12 cellular contexts compared by ENCODE assay signal in genomic region chr1:18947570-18947969, GRCh38. TPM values are rescaled to one million over a fixed set of nuclear protein-coding genes. Genes with fewer than 3 reads are reported as not detected.
DNase-seq lines count a peak whose midpoint lies in the region; ATAC-seq and TF ChIP-seq lines count a peak whose summit lies in the region.
"Had no signal": no experiment of that assay in that cellular context is flagged by ENCODE, and none has a peak within 500 bp of the region (broad histone marks: within the 10 kb centered on the region; RNA-seq: fewer than 3 reads in every experiment).

No MANE protein-coding gene starts in this region.

- H3K9me2 ChIP-seq in SK-N-SH (no peaks in the 10 kb centered on the region), MM.1S (replicated peaks; ENCODE audit: insufficient read depth, low read length) (no peaks in the 10 kb centered on the region)

- CTCF ChIA-PET in SK-N-SH (lab: Yijun Ruan, JAX) = interaction anchor here (1.8 kb wide), 2 partner anchors 8 to 35 kb away, joined by 8 to 9 read pairs; partner anchors contain the start of gene IFFO2

- POLR2A ChIA-PET in SK-N-SH (lab: Yijun Ruan, JAX) = no interaction called here

- peak overlapping the region; percentile 87 for H3K27ac Mint-ChIP-seq in activated naive CD8-positive, alpha-beta T cell

- WGBS in SK-N-SH (ENCODE audit: low lambda C conversion rate) = 96% methylated on average over 5 of the region's 9 CpGs
- whole genome bisulfite sequencing in liver = 88% methylated on average over 9 of the region's 9 CpGs

- no peaks in the 10 kb centered on the region for H3K9me3 Mint-ChIP-seq in activated naive CD8-positive, alpha-beta T cell (ENCODE audit: low read depth)

- no peaks in the 10 kb centered on the region for H3K9me3 ChIP-seq in SK-N-SH
- no peaks in the 10 kb centered on the region for H3K9me3 ChIP-seq in liver (ENCODE audit: control insufficient read depth in 4 of 4, low read length in 3 of 4)
- no peaks in the 10 kb centered on the region for H3K9me3 ChIP-seq in stomach smooth muscle (ENCODE audit: control insufficient read depth in 2 of 2, low read length in 2 of 2)
- H3K9me3 ChIP-seq in Peyer's patch = no peaks in the 10 kb centered on the region
- H3K9me3 ChIP-seq in MM.1S (replicated peaks; ENCODE audit: insufficient read depth, low read length) = no peaks in the 10 kb centered on the region
- H3K9me3 ChIP-seq: MG63 had no signal

- TF ChIP-seq EP300 in SK-N-SH (IDR thresholded peaks at IDR 0.05; ENCODE audit: borderline replicate concordance in 1 of 2, low read depth in 1 of 2, low read length in 1 of 2) = no peak

- H3K4me2 ChIP-seq in SK-N-SH (0 out of 2 replicates have a peak overlapping the region, but pooled peaks have one; percentile 9), MM.1S (ENCODE audit: low read depth, low read length) (no peak overlapping the region)

- peaks cover 98% of the 10 kb centered on the region for H3K79me2 ChIP-seq in SK-N-SH (ENCODE audit: insufficient read depth)
- H3K79me2 ChIP-seq in MM.1S (ENCODE audit: low read length) = peaks cover 87% of the 10 kb centered on the region

- no peaks in the 10 kb centered on the region for H3K36me3 ChIP-seq in SK-N-SH (replicated peaks in 1 of 2; ENCODE audit: control insufficient read depth in 1 of 2, insufficient read depth in 2 of 2, low read length in 1 of 2)
- H3K36me3 ChIP-seq in liver (ENCODE audit: control insufficient read depth in 4 of 4, insufficient read depth in 3 of 4, low read depth in 1 of 4, low read length in 3 of 4) = no peaks in the 10 kb centered on the region
- no peaks in the 10 kb centered on the region for H3K36me3 ChIP-seq in stomach smooth muscle (ENCODE audit: control insufficient read depth in 2 of 2, insufficient read depth in 2 of 2, low read length in 2 of 2)
- no peaks in the 10 kb centered on the region for H3K36me3 ChIP-seq in Peyer's patch
- H3K36me3 ChIP-seq in MM.1S (replicated peaks; ENCODE audit: insufficient read depth, low read length) = no peaks in the 10 kb centered on the region
- H3K36me3 ChIP-seq: MG63 had no signal

- TF ChIP-seq CTCF in SK-N-SH (IDR thresholded peaks at IDR 0.05) (no peak), liver (IDR thresholded peaks at IDR 0.05; ENCODE audit: low read depth, low read length, missing input control) (no peak), Peyer's patch (IDR thresholded peaks at IDR 0.05) (no peak), MM.1S (IDR thresholded peaks at IDR 0.05; ENCODE audit: low read length) (no peak)

- ATAC-seq in SK-N-SH treated with all-trans-retinoic acid at 6 μM for 48 hours = no peak
- ATAC-seq in GM21825 (IDR thresholded peaks at IDR 0.05; ENCODE audit: unreplicated experiment) = no peak
- ATAC-seq: HCT116 had no signal

- H3K4me3 Mint-ChIP-seq in activated naive CD8-positive, alpha-beta T cell = peak overlapping the region; percentile 81

- no peak overlapping the region for H3K4me3 ChIP-seq in SK-N-SH (ENCODE audit: low read depth in 2 of 2, low read length in 1 of 2)
- H3K4me3 ChIP-seq in liver (ENCODE audit: low read depth in 1 of 3, low read length in 3 of 3) = no peak overlapping the region
- no peak overlapping the region for H3K4me3 ChIP-seq in stomach smooth muscle (ENCODE audit: low read length in 2 of 2)
- no peak overlapping the region for H3K4me3 ChIP-seq in Peyer's patch
- no peak overlapping the region for H3K4me3 ChIP-seq in MM.1S (ENCODE audit: low read length)
- H3K4me3 ChIP-seq: MG63 had no signal

- H3K27me3 ChIP-seq in SK-N-SH (ENCODE audit: insufficient read depth) = no peaks in the 10 kb centered on the region
- no peaks in the 10 kb centered on the region for H3K27me3 ChIP-seq in liver (ENCODE audit: control insufficient read depth in 4 of 4, insufficient read depth in 4 of 4, low read length in 3 of 4)
- H3K27me3 ChIP-seq in stomach smooth muscle (ENCODE audit: control insufficient read depth in 1 of 2, insufficient read depth in 2 of 2, low read length in 2 of 2) = no peaks in the 10 kb centered on the region
- H3K27me3 ChIP-seq in Peyer's patch = no peaks in the 10 kb centered on the region
- no peaks in the 10 kb centered on the region for H3K27me3 ChIP-seq in MM.1S (replicated peaks; ENCODE audit: insufficient read depth, low read length)
- H3K27me3 ChIP-seq: MG63 had no signal

- H4K20me1 ChIP-seq in SK-N-SH (ENCODE audit: insufficient read depth) = no peaks in the 10 kb centered on the region
- no peaks in the 10 kb centered on the region for H4K20me1 ChIP-seq in MM.1S (ENCODE audit: insufficient read depth, low read length)

- peaks cover 85% of the 10 kb centered on the region for H3K4me1 Mint-ChIP-seq in activated naive CD8-positive, alpha-beta T cell (ENCODE audit: low read depth)

- H3F3A ChIP-seq in SK-N-SH (replicated peaks; ENCODE audit: insufficient read depth) (peaks cover 4% of the 10 kb centered on the region), MM.1S (ENCODE audit: insufficient read depth, low read length) (peaks cover 18% of the 10 kb centered on the region; the same call in 1 of the 2 replicates)

- H2AFZ ChIP-seq in SK-N-SH (ENCODE audit: low read depth) (no peak overlapping the region), MM.1S (ENCODE audit: low read length) (no peak overlapping the region)
- H2AFZ ChIP-seq: parathyroid adenoma had no signal

- H3K27ac ChIP-seq in SK-N-SH (ENCODE audit: low read depth in 2 of 2, low read length in 1 of 2) (peak overlapping the region in 1 of 2 experiments; percentile 34; a peak in 1 of 4 replicates), liver (ENCODE audit: low read depth in 1 of 2, low read length in 2 of 2) (peak overlapping the region; percentile 75 to 95), stomach smooth muscle (ENCODE audit: low read length) (peak overlapping the region; percentile 98), Peyer's patch (peak overlapping the region in 1 of 4 donors; percentile 38), MM.1S (ENCODE audit: low read length) (no peak overlapping the region)

- no peak overlapping the region for H3K9ac ChIP-seq in SK-N-SH
- H3K9ac ChIP-seq in liver (ENCODE audit: low read depth in 1 of 2, low read length in 2 of 2) = no peak overlapping the region
- H3K9ac ChIP-seq in stomach smooth muscle (ENCODE audit: low read length in 2 of 2) = no peak overlapping the region
- no peak overlapping the region for H3K9ac ChIP-seq in MM.1S (ENCODE audit: low read length)
- H3K9ac ChIP-seq: parathyroid adenoma had no signal

- H3K36me3 Mint-ChIP-seq in activated naive CD8-positive, alpha-beta T cell = no peaks in the 10 kb centered on the region

- TF ChIP-seq RAD21 in SK-N-SH (IDR thresholded peaks at IDR 0.05; ENCODE audit: low read length) = no peak
- TF ChIP-seq RAD21 in liver (IDR thresholded peaks at IDR 0.05) = no peak

- TF ChIP-seq POLR2A in Peyer's patch (IDR thresholded peaks at IDR 0.05) = no peak

- no peak for DNase-seq in SK-N-SH
- DNase-seq in Peyer's patch = no peak
- DNase-seq in MM.1S = no peak
- DNase-seq: MG63, T1000 had no signal

- H3K27me3 Mint-ChIP-seq in activated naive CD8-positive, alpha-beta T cell = no peaks in the 10 kb centered on the region

- H3K4me1 ChIP-seq in SK-N-SH (ENCODE audit: control insufficient read depth in 1 of 2, insufficient read depth in 2 of 2, low read depth in 1 of 2, low read length in 1 of 2) (peaks cover 10 to 49% of the 10 kb centered on the region in 2 experiments; a peak in 3 of 4 replicates), liver (ENCODE audit: control insufficient read depth in 4 of 4, insufficient read depth in 4 of 4, low read length in 3 of 4) (peaks cover 25 to 62% (median 45%) of the 10 kb centered on the region in 4 donors), stomach smooth muscle (ENCODE audit: control insufficient read depth, insufficient read depth, low read length) (peaks cover 80% of the 10 kb centered on the region), Peyer's patch (peaks cover 4 to 56% (median 41%) of the 10 kb centered on the region in 4 donors), MM.1S (ENCODE audit: low read length) (peaks cover 32% of the 10 kb centered on the region)

TF ChIP-seq in SK-N-SH, 30 proteins besides CTCF, POLR2A, EP300 and RAD21 (continues in another document):
- no peak for TF ChIP-seq TCF12 (IDR thresholded peaks at IDR 0.05)
- TF ChIP-seq MXI1 (IDR thresholded peaks at IDR 0.05; ENCODE audit: low read depth, low read length) = no peak
- TF ChIP-seq FOXM1 (IDR thresholded peaks at IDR 0.05; ENCODE audit: low read depth) = no peak
- TF ChIP-seq GATA2 (CRISPR knock-in tag; IDR thresholded peaks at IDR 0.05) = no peak
- no peak for TF ChIP-seq FOXJ3 (CRISPR knock-in tag; IDR thresholded peaks at IDR 0.05)

TF ChIP-seq in SK-N-SH treated with all-trans-retinoic acid at 6 μM for 48 hours, 23 proteins besides CTCF, POLR2A, EP300 and RAD21 (continues in another document):
- TF ChIP-seq BACH2 (CRISPR knock-in tag; IDR thresholded peaks at IDR 0.05; ENCODE audit: borderline replicate concordance) (no peak), GLIS3 (CRISPR knock-in tag; IDR thresholded peaks at IDR 0.05) (no peak), RARB (CRISPR knock-in tag; IDR thresholded peaks at IDR 0.05) (no peak), ARNTL (CRISPR knock-in tag; IDR thresholded peaks at IDR 0.05; ENCODE audit: borderline replicate concordance, low read depth) (no peak), OSR1 (CRISPR knock-in tag; IDR thresholded peaks at IDR 0.05) (no peak), PPARA (CRISPR knock-in tag; IDR thresholded peaks at IDR 0.05; ENCODE audit: borderline replicate concordance) (no peak)

TF ChIP-seq in liver, 16 proteins besides CTCF, POLR2A, EP300 and RAD21:
- TF ChIP-seq EGR1 (IDR thresholded peaks at IDR 0.05; ENCODE audit: low read depth in 2 of 2) (no peak), FOXA1 (IDR thresholded peaks at IDR 0.05) (no peak), HNF4A (conservative IDR thresholded peaks at IDR 0.05) (no peak), ATF3 (IDR thresholded peaks at IDR 0.05) (no peak), NR2F2 (IDR thresholded peaks at IDR 0.05) (no peak), MAX (IDR thresholded peaks at IDR 0.05) (no peak)

RNA-seq across cellular contexts. Expression of gene IFFO2, which starts 8.9 kb away (rescaled TPM):
- polyA plus RNA-seq in SK-N-SH (2012; rRNA removed) (10.5 TPM in 2 replicates), liver (1 to 10 TPM in 1 of 2 donors, under 1 TPM in 1; 0.88 to 3.4 TPM)
- polyA plus RNA-seq in SK-N-SH (2012; cell fraction: cytosol; rRNA removed) = 8.2 and 9.1 TPM in 2 replicates
- 18.5 and 29.7 TPM in 2 replicates for polyA plus RNA-seq in SK-N-SH (2012; cell fraction: nucleus; rRNA removed)
- total RNA-seq in liver (1 to 10 TPM; 2.6 to 7.4 TPM), Peyer's patch (10 to 100 TPM in 1 of 4 donors, 1 to 10 TPM in 3; 1.9 to 14.9 (median 3.8) TPM)

RNA-seq across cellular contexts. Expression of gene ALDH4A1, which starts 45.2 kb away (rescaled TPM):
- 18.5 and 26.2 TPM in 2 replicates for polyA plus RNA-seq in SK-N-SH (2012; rRNA removed)
- polyA plus RNA-seq in SK-N-SH (2012; cell fraction: cytosol; rRNA removed) = 11.9 and 17.9 TPM in 2 replicates
- polyA plus RNA-seq in SK-N-SH (2012; cell fraction: nucleus; rRNA removed) = 38.5 and 69.7 TPM in 2 replicates
- 100 to 1,000 TPM; 162 to 287 TPM for total RNA-seq in liver
- polyA plus RNA-seq in liver = 100 to 1,000 TPM; 201 to 424 TPM
- total RNA-seq in Peyer's patch = 1 to 10 TPM; 2.8 to 5.8 (median 4.1) TPM

Comparison
In these comparisons a context has a peak if more than half of its experiments do, and no peak if none do; other contexts are left out.
1. RNA of gene ALDH4A1, which starts 45.2 kb away (total RNA-seq): 162 to 287 TPM in liver; 2.8 to 5.8 TPM in Peyer's patch; every median in the first group is over 10 times any median in the second.